In genomic region chr12:6752931-6753771, GRCh38 we compare ENCODE assay signal across 1 cellular context.
A peak's percentile ranks its signal among the peaks of the same experiment; 100 is the strongest.
TF ChIP-seq lines count a peak whose summit lies in the region.

Gene MLF2 (minus strand): TSS chr12:6753141. CDS start chr12:6752334, 807 bp downstream.

TF ChIP-seq in GM12878, 131 proteins besides CTCF, POLR2A, EP300 and RAD21 (continued from another document and continues in another):
- TF ChIP-seq POU2F2 (IDR thresholded peaks at IDR 0.05; ENCODE audit: borderline replicate concordance, low read depth, low read length) (peak; percentile 32; the same call in 2 of the 3 replicates), KAT2A (conservative IDR thresholded peaks at IDR 0.05; ENCODE audit: control insufficient read depth, low read depth, low read length) (no peak), TAF1 (IDR thresholded peaks at IDR 0.05; ENCODE audit: borderline replicate concordance, low read depth, low read length) (peak; percentile 55; the same call in 1 of the 2 replicates), IRF5 (IDR thresholded peaks at IDR 0.05; ENCODE audit: borderline replicate concordance) (no peak), NR2C1 (IDR thresholded peaks at IDR 0.05) (no peak), HDGF (IDR thresholded peaks at IDR 0.05) (peak; percentile 98), CEBPB (IDR thresholded peaks at IDR 0.05; ENCODE audit: borderline replicate concordance in 1 of 2, low read depth in 2 of 2, low read length in 2 of 2) (no peak), SUPT20H (IDR thresholded peaks at IDR 0.05; ENCODE audit: borderline replicate concordance, control insufficient read depth, low read depth, low read length) (no peak), KDM1A (IDR thresholded peaks at IDR 0.05; ENCODE audit: borderline replicate concordance) (no peak), IRF4 (IDR thresholded peaks at IDR 0.05; ENCODE audit: low read depth, low read length) (no peak), RELA (IDR thresholded peaks at IDR 0.05; ENCODE audit: borderline replicate concordance, partially characterized antibody) (peak; percentile 50), GABPA (IDR thresholded peaks at IDR 0.05; ENCODE audit: low read depth) (peak; percentile 72; the same call in 1 of the 2 replicates), WRNIP1 (IDR thresholded peaks at IDR 0.05; ENCODE audit: borderline replicate concordance, low read depth, low read length) (no peak), JUND (IDR thresholded peaks at IDR 0.05; ENCODE audit: low read depth, low read length) (peak; percentile 52; the same call in 1 of the 2 replicates), NRF1 (conservative IDR thresholded peaks at IDR 0.05; ENCODE audit: low read depth, low read length) (no peak), STAT1 (conservative IDR thresholded peaks at IDR 0.05) (no peak), POLR2AphosphoS2 (IDR thresholded peaks at IDR 0.05; ENCODE audit: low read depth, low read length) (peak; percentile 80), ZBTB40 (IDR thresholded peaks at IDR 0.05; ENCODE audit: borderline replicate concordance) (peak; percentile 68), EZH2 (IDR thresholded peaks at IDR 0.05; ENCODE audit: borderline replicate concordance, control insufficient read depth, low read depth, low read length) (no peak), IKZF2 (IDR thresholded peaks at IDR 0.05) (peak; percentile 65 to 75; a peak in 3 of 4 replicates), ASH2L (IDR thresholded peaks at IDR 0.05; ENCODE audit: borderline replicate concordance, low read depth) (no peak), SP1 (IDR thresholded peaks at IDR 0.05; ENCODE audit: low read depth, low read length) (peak; percentile 58), MYC (IDR thresholded peaks at IDR 0.05; ENCODE audit: insufficient read depth, insufficient read length, insufficient replicate concordance, low read length, severe bottlenecking) (no peak), RUNX3 (IDR thresholded peaks at IDR 0.05; ENCODE audit: low read length) (no peak), ZSCAN29 (IDR thresholded peaks at IDR 0.05) (no peak), SREBF2 (IDR thresholded peaks at IDR 0.05; ENCODE audit: low read length) (no peak), ATF7 (IDR thresholded peaks at IDR 0.05; ENCODE audit: low read depth) (peak; percentile 96), TARDBP (IDR thresholded peaks at IDR 0.05; ENCODE audit: borderline replicate concordance) (0 out of 2 replicates have a peak, but pooled peaks have one; percentile 19), EED (IDR thresholded peaks at IDR 0.05; ENCODE audit: low read depth) (peak; percentile 51; the same call in 1 of the 2 replicates), FOS (IDR thresholded peaks at IDR 0.05; ENCODE audit: borderline replicate concordance, extremely low read depth, insufficient read length) (no peak), SIN3A (IDR thresholded peaks at IDR 0.05; ENCODE audit: low read depth, low read length) (peak; percentile 83), E4F1 (IDR thresholded peaks at IDR 0.05; ENCODE audit: borderline replicate concordance, partially characterized antibody) (peak; percentile 11), MTA2 (IDR thresholded peaks at IDR 0.05; ENCODE audit: low read depth) (peak; percentile 54; the same call in 1 of the 2 replicates), ATF3 (IDR thresholded peaks at IDR 0.05; ENCODE audit: borderline replicate concordance, extremely low read depth, low read depth, low read length) (no peak), E2F4 (IDR thresholded peaks at IDR 0.05; ENCODE audit: low read depth, low read length) (no peak), BHLHE40 (IDR thresholded peaks at IDR 0.05; ENCODE audit: borderline replicate concordance in 1 of 2, low read depth in 2 of 2, low read length in 1 of 2) (peak; percentile 11 to 53; a peak in 3 of 4 replicates)
- TF ChIP-seq, protein P1, sequence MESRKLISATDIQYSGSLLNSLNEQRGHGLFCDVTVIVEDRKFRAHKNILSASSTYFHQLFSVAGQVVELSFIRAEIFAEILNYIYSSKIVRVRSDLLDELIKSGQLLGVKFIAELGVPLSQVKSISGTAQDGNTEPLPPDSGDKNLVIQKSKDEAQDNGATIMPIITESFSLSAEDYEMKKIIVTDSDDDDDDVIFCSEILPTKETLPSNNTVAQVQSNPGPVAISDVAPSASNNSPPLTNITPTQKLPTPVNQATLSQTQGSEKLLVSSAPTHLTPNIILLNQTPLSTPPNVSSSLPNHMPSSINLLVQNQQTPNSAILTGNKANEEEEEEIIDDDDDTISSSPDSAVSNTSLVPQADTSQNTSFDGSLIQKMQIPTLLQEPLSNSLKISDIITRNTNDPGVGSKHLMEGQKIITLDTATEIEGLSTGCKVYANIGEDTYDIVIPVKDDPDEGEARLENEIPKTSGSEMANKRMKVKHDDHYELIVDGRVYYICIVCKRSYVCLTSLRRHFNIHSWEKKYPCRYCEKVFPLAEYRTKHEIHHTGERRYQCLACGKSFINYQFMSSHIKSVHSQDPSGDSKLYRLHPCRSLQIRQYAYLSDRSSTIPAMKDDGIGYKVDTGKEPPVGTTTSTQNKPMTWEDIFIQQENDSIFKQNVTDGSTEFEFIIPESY (IDR thresholded peaks at IDR 0.05), result no peak
- TF ChIP-seq, protein P2, sequence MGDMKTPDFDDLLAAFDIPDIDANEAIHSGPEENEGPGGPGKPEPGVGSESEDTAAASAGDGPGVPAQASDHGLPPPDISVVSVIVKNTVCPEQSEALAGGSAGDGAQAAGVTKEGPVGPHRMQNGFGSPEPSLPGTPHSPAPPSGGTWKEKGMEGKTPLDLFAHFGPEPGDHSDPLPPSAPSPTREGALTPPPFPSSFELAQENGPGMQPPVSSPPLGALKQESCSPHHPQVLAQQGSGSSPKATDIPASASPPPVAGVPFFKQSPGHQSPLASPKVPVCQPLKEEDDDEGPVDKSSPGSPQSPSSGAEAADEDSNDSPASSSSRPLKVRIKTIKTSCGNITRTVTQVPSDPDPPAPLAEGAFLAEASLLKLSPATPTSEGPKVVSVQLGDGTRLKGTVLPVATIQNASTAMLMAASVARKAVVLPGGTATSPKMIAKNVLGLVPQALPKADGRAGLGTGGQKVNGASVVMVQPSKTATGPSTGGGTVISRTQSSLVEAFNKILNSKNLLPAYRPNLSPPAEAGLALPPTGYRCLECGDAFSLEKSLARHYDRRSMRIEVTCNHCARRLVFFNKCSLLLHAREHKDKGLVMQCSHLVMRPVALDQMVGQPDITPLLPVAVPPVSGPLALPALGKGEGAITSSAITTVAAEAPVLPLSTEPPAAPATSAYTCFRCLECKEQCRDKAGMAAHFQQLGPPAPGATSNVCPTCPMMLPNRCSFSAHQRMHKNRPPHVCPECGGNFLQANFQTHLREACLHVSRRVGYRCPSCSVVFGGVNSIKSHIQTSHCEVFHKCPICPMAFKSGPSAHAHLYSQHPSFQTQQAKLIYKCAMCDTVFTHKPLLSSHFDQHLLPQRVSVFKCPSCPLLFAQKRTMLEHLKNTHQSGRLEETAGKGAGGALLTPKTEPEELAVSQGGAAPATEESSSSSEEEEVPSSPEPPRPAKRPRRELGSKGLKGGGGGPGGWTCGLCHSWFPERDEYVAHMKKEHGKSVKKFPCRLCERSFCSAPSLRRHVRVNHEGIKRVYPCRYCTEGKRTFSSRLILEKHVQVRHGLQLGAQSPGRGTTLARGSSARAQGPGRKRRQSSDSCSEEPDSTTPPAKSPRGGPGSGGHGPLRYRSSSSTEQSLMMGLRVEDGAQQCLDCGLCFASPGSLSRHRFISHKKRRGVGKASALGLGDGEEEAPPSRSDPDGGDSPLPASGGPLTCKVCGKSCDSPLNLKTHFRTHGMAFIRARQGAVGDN (IDR thresholded peaks at IDR 0.05), result peak; percentile 70
- TF ChIP-seq, protein P3, sequence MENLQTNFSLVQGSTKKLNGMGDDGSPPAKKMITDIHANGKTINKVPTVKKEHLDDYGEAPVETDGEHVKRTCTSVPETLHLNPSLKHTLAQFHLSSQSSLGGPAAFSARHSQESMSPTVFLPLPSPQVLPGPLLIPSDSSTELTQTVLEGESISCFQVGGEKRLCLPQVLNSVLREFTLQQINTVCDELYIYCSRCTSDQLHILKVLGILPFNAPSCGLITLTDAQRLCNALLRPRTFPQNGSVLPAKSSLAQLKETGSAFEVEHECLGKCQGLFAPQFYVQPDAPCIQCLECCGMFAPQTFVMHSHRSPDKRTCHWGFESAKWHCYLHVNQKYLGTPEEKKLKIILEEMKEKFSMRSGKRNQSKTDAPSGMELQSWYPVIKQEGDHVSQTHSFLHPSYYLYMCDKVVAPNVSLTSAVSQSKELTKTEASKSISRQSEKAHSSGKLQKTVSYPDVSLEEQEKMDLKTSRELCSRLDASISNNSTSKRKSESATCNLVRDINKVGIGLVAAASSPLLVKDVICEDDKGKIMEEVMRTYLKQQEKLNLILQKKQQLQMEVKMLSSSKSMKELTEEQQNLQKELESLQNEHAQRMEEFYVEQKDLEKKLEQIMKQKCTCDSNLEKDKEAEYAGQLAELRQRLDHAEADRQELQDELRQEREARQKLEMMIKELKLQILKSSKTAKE (IDR thresholded peaks at IDR 0.05; ENCODE audit: low read depth, poor library complexity, severe bottlenecking), result peak; percentile 60
